Comparison of ENCODE assay signal across 8 cellular contexts in the genomic region with DNA sequence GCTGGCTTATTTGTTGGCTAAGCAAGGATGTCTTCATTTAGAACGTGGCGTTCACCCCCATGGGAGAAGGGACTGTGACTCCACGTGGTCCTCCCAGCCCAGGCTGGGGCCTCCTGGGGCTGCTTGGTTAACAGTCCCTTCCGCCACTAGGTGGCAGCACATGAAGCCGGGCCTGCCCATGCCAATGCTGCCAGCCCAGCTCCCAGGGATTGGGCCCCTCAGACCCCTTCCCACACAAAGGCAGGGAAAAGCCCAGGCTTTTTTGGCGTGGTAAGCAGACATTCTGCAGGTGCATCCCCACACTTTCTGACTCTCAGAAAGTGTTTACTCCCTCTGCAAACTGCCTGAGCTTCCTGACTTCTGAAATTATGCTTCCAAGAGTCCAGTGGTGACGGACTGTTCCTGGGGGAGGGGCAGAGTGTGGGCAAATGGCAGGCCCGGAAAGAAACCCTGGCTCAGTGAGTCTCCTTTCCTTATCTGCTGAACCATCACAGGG. TPM values are rescaled to one million over a fixed set of nuclear protein-coding genes. Genes with fewer than 3 reads are reported as not detected.
DNase-seq lines count a peak whose midpoint lies in the region; ATAC-seq, FAIRE-seq and TF ChIP-seq lines count a peak whose summit lies in the region.

No MANE protein-coding gene starts in this region.

- TF ChIP-seq EP300 in HepG2 (IDR thresholded peaks at IDR 0.05; ENCODE audit: low read depth in 2 of 2, low read length in 2 of 2) (no peak), HepG2 (CRISPR knock-in tag; IDR thresholded peaks at IDR 0.05; ENCODE audit: borderline replicate concordance) (no peak)

- H2AFZ ChIP-seq in HepG2 (ENCODE audit: low read length): no peak overlapping the region

- BruUV-seq in HepG2 (replicated peaks; lab: Mats Ljungman, UMichigan): no TSS peak

- H3K36me3 ChIP-seq in HepG2 (replicated peaks in 1 of 2; ENCODE audit: control insufficient read depth in 1 of 2, insufficient read depth in 2 of 2, low read length in 2 of 2): no peaks in the 10 kb centered on the region; a peak in 1 of 5 replicates

- H3K4me1 ChIP-seq in HepG2 (ENCODE audit: insufficient read depth, low read length): peaks cover 20% of the 10 kb centered on the region

- no peaks in the 10 kb centered on the region for H3K79me2 ChIP-seq in HepG2 (ENCODE audit: insufficient read depth, low read length)

- no peak overlapping the region for H3K9ac ChIP-seq in HepG2 (ENCODE audit: insufficient read depth, low read depth, low read length)

- peaks cover 29% of the 10 kb centered on the region for H3K4me1 Mint-ChIP-seq in chondrocyte (ENCODE audit: low read depth)

- peak; percentile 73 for DNase-seq in NCI-H2196 (lab: John Stamatoyannopoulos, UW; ENCODE audit: unreplicated experiment)
- no peak for DNase-seq in NCI-H2196 treated with DMSO at 0.1 percent for 48 hours (lab: John Stamatoyannopoulos, UW; ENCODE audit: unreplicated experiment)
- peak; percentile 66 for DNase-seq in NCI-H2171 (lab: John Stamatoyannopoulos, UW)
- DNase-seq in activated CD4-positive, alpha-beta T cell treated with anti-CD3 and anti-CD28 coated beads for 4 hours: peak; percentile 86 to 88
- DNase-seq in chondrocyte (ENCODE audit: low spot score): peak; percentile 86
- DNase-seq in HepG2 (ENCODE audit: low spot score): peak; percentile 64
- DNase-seq in stimulated activated CD4-positive, alpha-beta T cell treated with anti-CD3 and anti-CD28 coated beads, TNF-alpha, amount 100 ng/mL, for 24 hours (ENCODE audit: low read depth in 3 of 3): peak; percentile 71 to 84 (median 78)

- H3K9me3 Mint-ChIP-seq in chondrocyte (ENCODE audit: low read depth): no peaks in the 10 kb centered on the region

- H3K36me3 Mint-ChIP-seq in chondrocyte (ENCODE audit: low read depth): peaks cover 3% of the 10 kb centered on the region

- peak; percentile 66 for TF ChIP-seq RAD21 in HepG2 (CRISPR knock-in tag; IDR thresholded peaks at IDR 0.05)

- H3K27me3 Mint-ChIP-seq in chondrocyte (ENCODE audit: low read depth): no peaks in the 10 kb centered on the region

- H3K27ac ChIP-seq in HepG2 (ENCODE audit: extremely low read length, insufficient read depth, low read length): no peak overlapping the region

- POLR2A ChIA-PET in HepG2 (lab: Yijun Ruan, JAX): no interaction called here

- no peak overlapping the region for H3K4me2 ChIP-seq in HepG2 (ENCODE audit: low read depth, low read length)

- ATAC-seq in HepG2: peak; percentile 77
- ATAC-seq in GM21528 (IDR thresholded peaks at IDR 0.05; ENCODE audit: low FRiP score, unreplicated experiment): no peak

- 54% methylated on average over 2 of the region's 8 CpGs for WGBS in HepG2 (ENCODE audit: low lambda C conversion rate)

- peaks cover under 1 to 15% of the 10 kb centered on the region in 2 experiments; a peak in 4 of 5 replicates for H3K27me3 ChIP-seq in HepG2 (ENCODE audit: control insufficient read depth in 1 of 2, insufficient read depth in 2 of 2, low read length in 2 of 2)

- H3K4me3 ChIP-seq in HepG2 (replicated peaks in 1 of 3; ENCODE audit: insufficient read depth in 1 of 3, low read depth in 2 of 3, low read length in 3 of 3): no peak overlapping the region

- no peak overlapping the region for H3K4me3 Mint-ChIP-seq in chondrocyte (ENCODE audit: unreplicated experiment)

- CTCF ChIA-PET in HepG2 (lab: Yijun Ruan, JAX; ENCODE audit: low intra/inter-chr PET ratio, low total read pairs): interaction anchor here (0.7 to 1.4 kb wide), 4 partner anchors 100 to 136 kb away, joined by 3 to 13 read pairs (median 4); no protein-coding TSS in a partner anchor

- peak; percentile 75 for FAIRE-seq in HepG2 (lab: Jason Lieb, UNC)

- H3K27ac Mint-ChIP-seq in chondrocyte (ENCODE audit: unreplicated experiment): no peak overlapping the region

- H4K20me1 ChIP-seq in HepG2 (ENCODE audit: insufficient read depth, low read length): peaks cover 3% of the 10 kb centered on the region; the same call in 1 of the 2 replicates

- TF ChIP-seq CTCF in chondrocyte (IDR thresholded peaks at IDR 0.05): peak; percentile 96
- TF ChIP-seq CTCF in HepG2 (CRISPR knock-in tag; IDR thresholded peaks at IDR 0.05): peak; percentile 90

- intact Hi-C loops in HepG2 (cut with micrococcal nuclease; ENCODE audit: unreplicated experiment): no loop called here

- TF ChIP-seq POLR2A in HepG2 (IDR thresholded peaks at IDR 0.05; ENCODE audit: insufficient read depth in 1 of 2, low read depth in 2 of 2, low read length in 2 of 2): no peak

- in situ Hi-C loops in HepG2 (cut with HindIII; ENCODE audit: extremely low pct_ligation_motif_present, low pct_unique_long_range_greater_than_20kb): no loop called here

- no peaks in the 10 kb centered on the region for H3K9me3 ChIP-seq in HepG2 (ENCODE audit: low read length)

RNA-seq across cellular contexts. Expression of a gene that starts 3.1 kb away (rescaled TPM):
- total RNA-seq in chondrocyte: 80.1 to 110 TPM (median 82.9 TPM) in 3 replicates
- total RNA-seq in HepG2 (2016; rRNA removed; fragmentation: Illumina TruSeq; extraction: Trizol): 4.7 and 6.5 TPM in 2 replicates
- 0.51 and 0.79 TPM in 2 replicates for total RNA-seq in HepG2 (2016; cell fraction: cytosol; rRNA removed; fragmentation: Illumina TruSeq; extraction: Trizol; ENCODE audit: low read depth)
- total RNA-seq in HepG2 (2016; cell fraction: insoluble cytoplasmic fraction; rRNA removed; fragmentation: Illumina TruSeq; extraction: Trizol): 4.0 and 6.6 TPM in 2 replicates
- total RNA-seq in HepG2 (2016; cell fraction: membrane; rRNA removed; fragmentation: Illumina TruSeq; extraction: Trizol): 2.0 TPM in 2 replicates
- total RNA-seq in HepG2 (2016; cell fraction: nucleus; rRNA removed; fragmentation: Illumina TruSeq; extraction: Trizol): 7.6 and 8.9 TPM in 2 replicates
- polyA plus RNA-seq in HepG2 (2011; rRNA removed): 1.7 and 2.6 TPM in 2 replicates
- polyA plus RNA-seq in HepG2 (2011; cell fraction: cytosol; rRNA removed): 1.2 and 1.3 TPM in 2 replicates
- polyA plus RNA-seq in HepG2 (2011; cell fraction: nucleus; rRNA removed): 13.0 and 15.1 TPM in 2 replicates
- 4.0 and 5.0 TPM in 2 replicates for polyA plus RNA-seq in HepG2 (2012)
- 0.35 and 0.47 TPM in 2 replicates for polyA plus RNA-seq in HepG2 (2016; cell fraction: cytosol; fragmentation: Illumina TruSeq; extraction: Trizol; ENCODE audit: low read depth)
- 3.9 and 4.7 TPM in 2 replicates for polyA plus RNA-seq in HepG2 (2016; cell fraction: insoluble cytoplasmic fraction; fragmentation: Illumina TruSeq; extraction: Trizol; ENCODE audit: low read depth)
- 0.98 and 1.0 TPM in 2 replicates for polyA plus RNA-seq in HepG2 (2016; cell fraction: membrane; fragmentation: Illumina TruSeq; extraction: Trizol; ENCODE audit: low read depth)
- 13.0 and 13.1 TPM in 2 replicates for polyA plus RNA-seq in HepG2 (2016; cell fraction: nucleus; fragmentation: Illumina TruSeq; extraction: Trizol; ENCODE audit: insufficient read depth, low read depth)
- 8.8 and 30.1 TPM in 2 replicates for polyA minus RNA-seq in HepG2 (2011; rRNA and poly(A)+ RNA removed; ENCODE audit: low replicate concordance)
- 5.5 and 5.9 TPM in 2 replicates for polyA minus RNA-seq in HepG2 (2011; cell fraction: cytosol; rRNA and poly(A)+ RNA removed)
- 9.9 and 16.2 TPM in 2 replicates for polyA minus RNA-seq in HepG2 (2011; cell fraction: nucleus; rRNA and poly(A)+ RNA removed)

RNA-seq across cellular contexts. Expression of a gene that starts 25.1 kb away (rescaled TPM):
- total RNA-seq in chondrocyte: 23.4 to 37.5 TPM (median 35.0 TPM) in 3 replicates
- total RNA-seq in HepG2 (2016; rRNA removed; fragmentation: Illumina TruSeq; extraction: Trizol): 2.5 and 2.6 TPM in 2 replicates
- 0.44 and 0.51 TPM in 2 replicates for total RNA-seq in HepG2 (2016; cell fraction: cytosol; rRNA removed; fragmentation: Illumina TruSeq; extraction: Trizol; ENCODE audit: low read depth)
- 2.1 and 2.5 TPM in 2 replicates for total RNA-seq in HepG2 (2016; cell fraction: insoluble cytoplasmic fraction; rRNA removed; fragmentation: Illumina TruSeq; extraction: Trizol)
- 2.4 TPM in 2 replicates for total RNA-seq in HepG2 (2016; cell fraction: membrane; rRNA removed; fragmentation: Illumina TruSeq; extraction: Trizol)
- 5.7 and 7.1 TPM in 2 replicates for total RNA-seq in HepG2 (2016; cell fraction: nucleus; rRNA removed; fragmentation: Illumina TruSeq; extraction: Trizol)
- polyA plus RNA-seq in HepG2 (2011; rRNA removed): 4.8 and 6.7 TPM in 2 replicates
- polyA plus RNA-seq in HepG2 (2011; cell fraction: cytosol; rRNA removed): 4.4 and 4.7 TPM in 2 replicates
- 7.5 and 8.6 TPM in 2 replicates for polyA plus RNA-seq in HepG2 (2011; cell fraction: nucleus; rRNA removed)
- 13.2 and 13.3 TPM in 2 replicates for polyA plus RNA-seq in HepG2 (2012)
- polyA plus RNA-seq in HepG2 (2016; cell fraction: cytosol; fragmentation: Illumina TruSeq; extraction: Trizol; ENCODE audit: low read depth): 0.61 and 0.71 TPM in 2 replicates
- polyA plus RNA-seq in HepG2 (2016; cell fraction: insoluble cytoplasmic fraction; fragmentation: Illumina TruSeq; extraction: Trizol; ENCODE audit: low read depth): 3.2 and 4.5 TPM in 2 replicates
- 1.6 and 1.8 TPM in 2 replicates for polyA plus RNA-seq in HepG2 (2016; cell fraction: membrane; fragmentation: Illumina TruSeq; extraction: Trizol; ENCODE audit: low read depth)
- 13.4 and 14.4 TPM in 2 replicates for polyA plus RNA-seq in HepG2 (2016; cell fraction: nucleus; fragmentation: Illumina TruSeq; extraction: Trizol; ENCODE audit: insufficient read depth, low read depth)
- polyA minus RNA-seq in HepG2 (2011; rRNA and poly(A)+ RNA removed; ENCODE audit: low replicate concordance): 2.5 and 11.6 TPM in 2 replicates
- 6.9 and 7.3 TPM in 2 replicates for polyA minus RNA-seq in HepG2 (2011; cell fraction: cytosol; rRNA and poly(A)+ RNA removed)
- polyA minus RNA-seq in HepG2 (2011; cell fraction: nucleus; rRNA and poly(A)+ RNA removed): 2.4 and 3.4 TPM in 2 replicates
